1 cellular context compared by ENCODE assay signal in the genomic region with DNA sequence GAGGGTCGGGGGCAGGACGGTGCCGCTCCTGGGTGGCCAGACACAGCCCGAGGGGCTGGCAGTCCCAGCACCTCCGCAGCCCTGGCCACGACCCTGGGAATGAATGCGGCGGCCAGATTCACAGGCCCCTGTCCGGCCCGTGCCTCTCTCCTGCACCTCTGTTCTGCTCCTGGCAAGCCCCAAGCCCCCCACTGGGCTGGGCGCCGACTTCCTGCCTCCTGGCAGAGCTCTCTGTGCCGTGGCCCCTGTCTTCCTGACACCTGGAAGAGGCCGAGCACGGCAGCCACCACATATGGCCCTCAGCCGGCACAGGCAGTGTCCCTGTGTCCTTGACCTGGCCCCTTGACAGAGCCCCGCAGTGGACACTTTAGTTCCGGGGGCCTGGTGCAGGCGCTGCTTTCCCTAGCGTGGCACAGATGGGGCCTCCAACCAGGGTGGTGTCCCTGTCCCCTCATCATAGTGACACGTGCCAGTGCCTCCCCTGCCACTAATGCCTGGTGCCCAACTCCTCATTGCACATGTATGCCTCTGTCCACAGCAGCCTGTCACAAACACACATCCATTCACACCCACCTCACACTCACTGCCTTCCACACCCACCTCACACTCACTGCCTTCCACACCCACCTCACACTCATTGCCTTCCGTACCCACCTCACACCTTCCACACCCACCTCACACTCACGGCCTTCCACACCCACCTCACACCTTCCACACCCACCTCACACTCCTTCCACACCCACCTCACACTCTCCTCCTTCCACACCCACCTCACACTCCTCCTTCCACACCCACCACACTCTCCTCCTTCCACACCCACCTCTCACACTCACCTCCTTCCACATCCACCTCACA.
TF ChIP-seq lines count a peak whose summit lies in the region.

No MANE protein-coding gene starts in this region.

TF ChIP-seq in K562, 482 proteins besides CTCF, POLR2A, EP300 and RAD21 (continued from another document):
- TF ChIP-seq, protein P1, sequence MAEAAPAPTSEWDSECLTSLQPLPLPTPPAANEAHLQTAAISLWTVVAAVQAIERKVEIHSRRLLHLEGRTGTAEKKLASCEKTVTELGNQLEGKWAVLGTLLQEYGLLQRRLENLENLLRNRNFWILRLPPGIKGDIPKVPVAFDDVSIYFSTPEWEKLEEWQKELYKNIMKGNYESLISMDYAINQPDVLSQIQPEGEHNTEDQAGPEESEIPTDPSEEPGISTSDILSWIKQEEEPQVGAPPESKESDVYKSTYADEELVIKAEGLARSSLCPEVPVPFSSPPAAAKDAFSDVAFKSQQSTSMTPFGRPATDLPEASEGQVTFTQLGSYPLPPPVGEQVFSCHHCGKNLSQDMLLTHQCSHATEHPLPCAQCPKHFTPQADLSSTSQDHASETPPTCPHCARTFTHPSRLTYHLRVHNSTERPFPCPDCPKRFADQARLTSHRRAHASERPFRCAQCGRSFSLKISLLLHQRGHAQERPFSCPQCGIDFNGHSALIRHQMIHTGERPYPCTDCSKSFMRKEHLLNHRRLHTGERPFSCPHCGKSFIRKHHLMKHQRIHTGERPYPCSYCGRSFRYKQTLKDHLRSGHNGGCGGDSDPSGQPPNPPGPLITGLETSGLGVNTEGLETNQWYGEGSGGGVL (CRISPR knock-in tag; IDR thresholded peaks at IDR 0.05) = no peak
- TF ChIP-seq TEAD2 (tag; IDR thresholded peaks at IDR 0.05) = no peak
- no peak for TF ChIP-seq STAT5A (IDR thresholded peaks at IDR 0.05; ENCODE audit: borderline replicate concordance, low read length)
- no peak for TF ChIP-seq SMC3 (conservative IDR thresholded peaks at IDR 0.05; ENCODE audit: insufficient read depth, low read depth, low read length)
- TF ChIP-seq, protein P2, sequence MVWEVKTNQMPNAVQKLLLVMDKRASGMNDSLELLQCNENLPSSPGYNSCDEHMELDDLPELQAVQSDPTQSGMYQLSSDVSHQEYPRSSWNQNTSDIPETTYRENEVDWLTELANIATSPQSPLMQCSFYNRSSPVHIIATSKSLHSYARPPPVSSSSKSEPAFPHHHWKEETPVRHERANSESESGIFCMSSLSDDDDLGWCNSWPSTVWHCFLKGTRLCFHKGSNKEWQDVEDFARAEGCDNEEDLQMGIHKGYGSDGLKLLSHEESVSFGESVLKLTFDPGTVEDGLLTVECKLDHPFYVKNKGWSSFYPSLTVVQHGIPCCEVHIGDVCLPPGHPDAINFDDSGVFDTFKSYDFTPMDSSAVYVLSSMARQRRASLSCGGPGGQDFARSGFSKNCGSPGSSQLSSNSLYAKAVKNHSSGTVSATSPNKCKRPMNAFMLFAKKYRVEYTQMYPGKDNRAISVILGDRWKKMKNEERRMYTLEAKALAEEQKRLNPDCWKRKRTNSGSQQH (CRISPR knock-in tag; IDR thresholded peaks at IDR 0.05) = peak; percentile 75; the same call in 1 of the 2 replicates
- TF ChIP-seq, protein P3, sequence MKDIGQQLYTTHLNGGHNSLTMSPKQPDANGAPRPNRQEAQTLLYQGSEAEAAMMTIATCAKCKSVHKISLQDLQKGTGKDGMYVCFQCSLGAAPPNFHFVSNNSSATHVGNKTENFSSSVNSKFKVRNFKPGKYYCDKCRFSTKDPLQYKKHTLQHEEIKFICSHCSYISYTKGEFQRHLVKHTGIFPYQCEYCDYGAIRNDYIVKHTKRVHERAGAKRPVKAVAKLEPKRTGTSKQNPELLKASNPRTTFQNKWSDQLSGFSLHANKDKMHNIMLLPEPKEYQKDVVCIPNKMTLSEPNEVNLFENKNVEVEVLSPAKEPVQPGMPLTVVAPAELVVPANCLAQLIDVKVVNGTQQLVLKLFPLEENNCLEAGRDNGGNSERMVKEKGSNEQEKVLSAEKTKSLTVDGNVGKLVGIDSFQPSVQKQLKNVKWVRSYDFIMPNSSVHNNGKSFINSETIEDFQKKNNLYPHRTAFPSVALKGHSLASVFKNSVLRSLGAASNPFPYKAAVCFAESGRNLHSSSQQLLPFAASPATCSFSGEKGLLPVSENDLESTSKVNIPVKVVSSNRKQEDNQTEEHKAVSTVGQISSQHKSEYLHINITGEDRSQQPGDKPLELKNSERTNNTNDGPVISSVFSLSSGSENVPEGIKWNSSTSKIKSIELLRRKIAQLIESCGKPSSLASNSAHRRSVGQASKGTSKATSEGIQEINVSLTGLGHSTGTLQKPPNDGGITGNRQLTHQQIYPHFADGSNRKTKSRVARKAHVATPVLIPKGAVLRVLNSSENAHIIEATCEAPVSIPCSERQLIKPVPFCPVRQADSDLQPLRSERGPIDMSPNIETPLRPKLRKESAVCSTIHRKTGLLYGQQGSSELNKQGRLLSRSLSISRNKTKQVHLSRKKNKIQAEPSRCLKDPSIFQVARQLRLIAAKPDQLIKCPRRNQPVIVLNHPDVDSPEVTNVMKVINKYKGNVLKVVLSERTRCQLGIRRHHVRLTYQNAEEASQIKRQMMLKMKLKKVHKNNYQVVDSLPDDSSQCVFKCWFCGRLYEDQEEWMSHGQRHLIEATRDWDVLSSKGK (CRISPR knock-in tag; IDR thresholded peaks at IDR 0.05) = no peak
- no peak for TF ChIP-seq TARDBP (IDR thresholded peaks at IDR 0.05)
- TF ChIP-seq HDAC1 (IDR thresholded peaks at IDR 0.05) = 0 out of 4 replicates have a peak, but pooled peaks of 1 of the 2 experiments have one; percentile 21
- TF ChIP-seq, protein P4, sequence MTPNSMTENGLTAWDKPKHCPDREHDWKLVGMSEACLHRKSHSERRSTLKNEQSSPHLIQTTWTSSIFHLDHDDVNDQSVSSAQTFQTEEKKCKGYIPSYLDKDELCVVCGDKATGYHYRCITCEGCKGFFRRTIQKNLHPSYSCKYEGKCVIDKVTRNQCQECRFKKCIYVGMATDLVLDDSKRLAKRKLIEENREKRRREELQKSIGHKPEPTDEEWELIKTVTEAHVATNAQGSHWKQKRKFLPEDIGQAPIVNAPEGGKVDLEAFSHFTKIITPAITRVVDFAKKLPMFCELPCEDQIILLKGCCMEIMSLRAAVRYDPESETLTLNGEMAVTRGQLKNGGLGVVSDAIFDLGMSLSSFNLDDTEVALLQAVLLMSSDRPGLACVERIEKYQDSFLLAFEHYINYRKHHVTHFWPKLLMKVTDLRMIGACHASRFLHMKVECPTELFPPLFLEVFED (CRISPR knock-in tag; conservative IDR thresholded peaks at IDR 0.05) = peak; percentile 75; the same call in 1 of the 2 replicates
- peak; percentile 80 for TF ChIP-seq RBM22 (IDR thresholded peaks at IDR 0.05; ENCODE audit: low read depth, low read length, poor library complexity, severe bottlenecking)
- TF ChIP-seq, protein P5, sequence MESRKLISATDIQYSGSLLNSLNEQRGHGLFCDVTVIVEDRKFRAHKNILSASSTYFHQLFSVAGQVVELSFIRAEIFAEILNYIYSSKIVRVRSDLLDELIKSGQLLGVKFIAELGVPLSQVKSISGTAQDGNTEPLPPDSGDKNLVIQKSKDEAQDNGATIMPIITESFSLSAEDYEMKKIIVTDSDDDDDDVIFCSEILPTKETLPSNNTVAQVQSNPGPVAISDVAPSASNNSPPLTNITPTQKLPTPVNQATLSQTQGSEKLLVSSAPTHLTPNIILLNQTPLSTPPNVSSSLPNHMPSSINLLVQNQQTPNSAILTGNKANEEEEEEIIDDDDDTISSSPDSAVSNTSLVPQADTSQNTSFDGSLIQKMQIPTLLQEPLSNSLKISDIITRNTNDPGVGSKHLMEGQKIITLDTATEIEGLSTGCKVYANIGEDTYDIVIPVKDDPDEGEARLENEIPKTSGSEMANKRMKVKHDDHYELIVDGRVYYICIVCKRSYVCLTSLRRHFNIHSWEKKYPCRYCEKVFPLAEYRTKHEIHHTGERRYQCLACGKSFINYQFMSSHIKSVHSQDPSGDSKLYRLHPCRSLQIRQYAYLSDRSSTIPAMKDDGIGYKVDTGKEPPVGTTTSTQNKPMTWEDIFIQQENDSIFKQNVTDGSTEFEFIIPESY (CRISPR knock-in tag; IDR thresholded peaks at IDR 0.05) = 0 out of 2 replicates have a peak, but pooled peaks have one; percentile 10
- no peak for TF ChIP-seq TCF3 (CRISPR knock-in tag; IDR thresholded peaks at IDR 0.05)
- no peak for TF ChIP-seq EGR1 (conservative IDR thresholded peaks at IDR 0.05)
- peak; percentile 52 for TF ChIP-seq POLR2G (IDR thresholded peaks at IDR 0.05; ENCODE audit: low read depth, low read length)
- TF ChIP-seq ELF4 (CRISPR knock-in tag; IDR thresholded peaks at IDR 0.05) = peak; percentile 43; the same call in 1 of the 2 replicates
- no peak for TF ChIP-seq PHF20 (IDR thresholded peaks at IDR 0.05; ENCODE audit: partially characterized antibody)
- no peak for TF ChIP-seq BHLHE40 (IDR thresholded peaks at IDR 0.05; ENCODE audit: low read length)
- TF ChIP-seq KHSRP (IDR thresholded peaks at IDR 0.05) = no peak
- no peak for TF ChIP-seq CCNT2 (IDR thresholded peaks at IDR 0.05; ENCODE audit: borderline replicate concordance, extremely low read depth, insufficient read length, low read depth, low read length)
- TF ChIP-seq, protein P6, sequence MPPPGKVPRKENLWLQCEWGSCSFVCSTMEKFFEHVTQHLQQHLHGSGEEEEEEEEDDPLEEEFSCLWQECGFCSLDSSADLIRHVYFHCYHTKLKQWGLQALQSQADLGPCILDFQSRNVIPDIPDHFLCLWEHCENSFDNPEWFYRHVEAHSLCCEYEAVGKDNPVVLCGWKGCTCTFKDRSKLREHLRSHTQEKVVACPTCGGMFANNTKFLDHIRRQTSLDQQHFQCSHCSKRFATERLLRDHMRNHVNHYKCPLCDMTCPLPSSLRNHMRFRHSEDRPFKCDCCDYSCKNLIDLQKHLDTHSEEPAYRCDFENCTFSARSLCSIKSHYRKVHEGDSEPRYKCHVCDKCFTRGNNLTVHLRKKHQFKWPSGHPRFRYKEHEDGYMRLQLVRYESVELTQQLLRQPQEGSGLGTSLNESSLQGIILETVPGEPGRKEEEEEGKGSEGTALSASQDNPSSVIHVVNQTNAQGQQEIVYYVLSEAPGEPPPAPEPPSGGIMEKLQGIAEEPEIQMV (tag; conservative IDR thresholded peaks at IDR 0.05; ENCODE audit: low read depth) = no peak
- no peak for TF ChIP-seq SAFB (IDR thresholded peaks at IDR 0.05; ENCODE audit: borderline replicate concordance, low read depth, low read length)
- TF ChIP-seq, protein P7, sequence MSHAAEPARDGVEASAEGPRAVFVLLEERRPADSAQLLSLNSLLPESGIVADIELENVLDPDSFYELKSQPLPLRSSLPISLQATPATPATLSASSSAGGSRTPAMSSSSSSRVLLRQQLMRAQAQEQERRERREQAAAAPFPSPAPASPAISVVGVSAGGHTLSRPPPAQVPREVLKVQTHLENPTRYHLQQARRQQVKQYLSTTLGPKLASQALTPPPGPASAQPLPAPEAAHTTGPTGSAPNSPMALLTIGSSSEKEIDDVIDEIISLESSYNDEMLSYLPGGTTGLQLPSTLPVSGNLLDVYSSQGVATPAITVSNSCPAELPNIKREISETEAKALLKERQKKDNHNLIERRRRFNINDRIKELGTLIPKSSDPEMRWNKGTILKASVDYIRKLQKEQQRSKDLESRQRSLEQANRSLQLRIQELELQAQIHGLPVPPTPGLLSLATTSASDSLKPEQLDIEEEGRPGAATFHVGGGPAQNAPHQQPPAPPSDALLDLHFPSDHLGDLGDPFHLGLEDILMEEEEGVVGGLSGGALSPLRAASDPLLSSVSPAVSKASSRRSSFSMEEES (CRISPR knock-in tag; IDR thresholded peaks at IDR 0.05) = no peak
- TF ChIP-seq MYNN (IDR thresholded peaks at IDR 0.05) = peak; percentile 72; the same call in 1 of the 2 replicates
- TF ChIP-seq MYNN (CRISPR knock-in tag; IDR thresholded peaks at IDR 0.05) = no peak
